10 cellular contexts compared by ENCODE assay signal in the genomic region with DNA sequence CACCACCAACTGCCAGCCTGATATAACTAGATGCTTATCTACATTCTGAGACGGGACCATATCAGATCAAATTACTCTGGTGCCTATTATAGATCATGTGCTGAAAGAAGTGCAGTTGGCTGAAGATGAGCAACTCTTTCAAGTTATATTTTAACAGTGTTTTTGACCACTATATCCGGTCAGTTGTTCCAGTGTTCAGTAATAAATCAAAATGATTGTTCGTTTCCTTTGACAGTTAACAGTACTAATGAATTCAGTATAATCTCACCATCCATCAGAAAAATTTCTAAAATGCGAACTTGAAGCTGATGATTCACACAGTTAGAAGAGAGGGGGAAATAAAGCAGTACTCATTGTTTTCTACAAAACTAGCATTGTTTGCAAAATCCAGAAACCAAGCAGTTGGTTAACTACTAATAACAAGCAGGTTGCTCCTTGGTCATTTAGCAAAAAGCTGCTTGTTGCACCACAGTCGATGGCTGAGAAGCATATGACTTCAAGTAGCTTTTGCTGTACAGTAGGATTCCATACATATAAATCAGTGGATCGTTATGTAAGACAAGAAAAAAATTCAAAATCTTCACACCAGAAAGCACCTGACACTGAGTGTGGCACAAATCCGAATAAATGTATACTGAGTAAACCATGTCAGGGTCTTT. TPM values are rescaled to one million over a fixed set of nuclear protein-coding genes. Genes with fewer than 3 reads are reported as not detected.
A peak's percentile ranks its signal among the peaks of the same experiment; 100 is the strongest.
DNase-seq lines count a peak whose midpoint lies in the region; ATAC-seq and TF ChIP-seq lines count a peak whose summit lies in the region.
"Had no signal": no experiment of that assay in that cellular context is flagged by ENCODE, and none has a peak within 500 bp of the region (broad histone marks: within the 10 kb centered on the region; RNA-seq: fewer than 3 reads in every experiment).

No MANE protein-coding gene starts in this region.

- ATAC-seq in central memory CD8-positive, alpha-beta T cell (replicated peaks; ENCODE audit: extremely low read depth, poor library complexity, severe bottlenecking) = no peak
- ATAC-seq in natural killer cell = no peak
- ATAC-seq in left lung = no peak
- no peak for ATAC-seq in HG03280 (IDR thresholded peaks at IDR 0.05; ENCODE audit: unreplicated experiment)
- ATAC-seq: activated CD4-positive, CD25-positive, alpha-beta regulatory T cell treated with anti-CD3 and anti-CD28 coated beads, Interleukin-2, amount 50 U/mL, for 24 hours had no signal

- intact Hi-C loops in natural killer cell (cut with micrococcal nuclease) = no loop called here
- intact Hi-C loops in left lung (cut with DNase I) = no loop called here
- intact Hi-C loops in colonic mucosa (cut with DNase I) = loop anchor here (5.0 to 10.0 kb wide), 3 partner anchors 87 to 151 kb away; no protein-coding TSS in a partner anchor

- peak overlapping the region; percentile 42 for H3K4me3 Mint-ChIP-seq in central memory CD8-positive, alpha-beta T cell
- H3K4me3 Mint-ChIP-seq in natural killer cell (peak overlapping the region; percentile 51), HFFc6 (no peak overlapping the region)

- H3K4me1 ChIP-seq in left lung (peaks cover 10 to 35% of the 10 kb centered on the region in 2 donors), colonic mucosa (no peaks in the 10 kb centered on the region)

- H3K4me1 Mint-ChIP-seq in central memory CD8-positive, alpha-beta T cell = peaks cover 41% of the 10 kb centered on the region
- peaks cover 18 to 27% of the 10 kb centered on the region in 2 donors for H3K4me1 Mint-ChIP-seq in natural killer cell
- peaks cover 11% of the 10 kb centered on the region for H3K4me1 Mint-ChIP-seq in HFFc6 (ENCODE audit: low read depth)

- TF ChIP-seq CTCF in natural killer cell (IDR thresholded peaks at IDR 0.05) (no peak), HFFc6 (IDR thresholded peaks at IDR 0.05) (no peak), left lung (IDR thresholded peaks at IDR 0.05) (no peak), colonic mucosa (IDR thresholded peaks at IDR 0.05) (no peak)

- H3K27me3 ChIP-seq in left lung (no peaks in the 10 kb centered on the region), colonic mucosa (no peaks in the 10 kb centered on the region)

- H3K27me3 Mint-ChIP-seq in central memory CD8-positive, alpha-beta T cell = no peaks in the 10 kb centered on the region
- H3K27me3 Mint-ChIP-seq in natural killer cell (ENCODE audit: low read depth in 2 of 2) (no peaks in the 10 kb centered on the region), HFFc6 (ENCODE audit: insufficient read depth) (no peaks in the 10 kb centered on the region; the same call in 1 of the 2 replicates)

- no peaks in the 10 kb centered on the region for H3K9me3 ChIP-seq in left lung
- H3K9me3 ChIP-seq in colonic mucosa = no peaks in the 10 kb centered on the region

- no peak overlapping the region for H3K9ac ChIP-seq in colonic mucosa (ENCODE audit: low read depth in 2 of 2, low read length in 2 of 2)

- H3K4me3 ChIP-seq in left lung (no peak overlapping the region), colonic mucosa (no peak overlapping the region)

- no peak overlapping the region for H3K27ac ChIP-seq in left lung
- H3K27ac ChIP-seq in colonic mucosa = no peak overlapping the region

- H3K36me3 ChIP-seq in left lung (no peaks in the 10 kb centered on the region), colonic mucosa (no peaks in the 10 kb centered on the region)

- DNase-seq in ELR (ENCODE audit: low read depth) (peak; percentile 51), NOMO-1 treated with dmso at 0.1 percent for 144 hours (lab: John Stamatoyannopoulos, UW; ENCODE audit: unreplicated experiment) (peak; percentile 37), natural killer cell (no peak), HFFc6 (no peak), left lung (no peak), colonic mucosa (no peak)
- DNase-seq in central memory CD8-positive, alpha-beta T cell (ENCODE audit: low spot score in 2 of 2) = no peak
- DNase-seq: cerebellar nuclear complex had no signal

- no peak overlapping the region for H3K27ac Mint-ChIP-seq in central memory CD8-positive, alpha-beta T cell (ENCODE audit: low read depth)
- peak overlapping the region in 1 of 2 donors; percentile 65 for H3K27ac Mint-ChIP-seq in natural killer cell
- no peak overlapping the region for H3K27ac Mint-ChIP-seq in HFFc6

- peaks cover 9% of the 10 kb centered on the region for H3K36me3 Mint-ChIP-seq in central memory CD8-positive, alpha-beta T cell (ENCODE audit: insufficient read depth)
- no peaks in the 10 kb centered on the region for H3K36me3 Mint-ChIP-seq in natural killer cell
- H3K36me3 Mint-ChIP-seq in HFFc6 (ENCODE audit: low read depth) = no peaks in the 10 kb centered on the region

- no peaks in the 10 kb centered on the region for H3K9me3 Mint-ChIP-seq in central memory CD8-positive, alpha-beta T cell
- H3K9me3 Mint-ChIP-seq in natural killer cell = no peaks in the 10 kb centered on the region
- no peaks in the 10 kb centered on the region for H3K9me3 Mint-ChIP-seq in HFFc6

RNA-seq across cellular contexts. Expression of gene RPS6KA5, which starts 2.3 kb away (rescaled TPM):
- total RNA-seq in natural killer cell (10 to 100 TPM; 24.1 to 28.5 (median 27.9) TPM), left lung (1 to 10 TPM; 4.2 to 5.4 TPM), colonic mucosa (10 to 100 TPM; 15.2 to 19.2 TPM)
- under 1 TPM; 0.36 to 0.91 (median 0.48) TPM for total RNA-seq in HFFc6 (2021; fragmentation: NEBNext Ultra II Directional; extraction: Animal tissue kit (Norgen Biotek cat#: 25700))

RNA-seq across cellular contexts. Expression of gene DGLUCY, which starts 55.7 kb away (rescaled TPM):
- total RNA-seq in natural killer cell = 100 to 1,000 TPM; 108 to 142 (median 110) TPM
- 10 to 100 TPM; 13.5 to 18.1 (median 15.2) TPM for total RNA-seq in HFFc6 (2021; fragmentation: NEBNext Ultra II Directional; extraction: Animal tissue kit (Norgen Biotek cat#: 25700))
- 10 to 100 TPM; 74.9 to 77.0 TPM for total RNA-seq in left lung
- total RNA-seq in colonic mucosa = 100 to 1,000 TPM in 1 of 2 donors, 10 to 100 TPM in 1; 67.3 to 105 TPM

Comparison
In these comparisons a context has a peak if more than half of its experiments do, and no peak if none do; other contexts are left out.
1. DNase-seq: peak in ELR (single experiment) and NOMO-1 treated with dmso at 0.1 percent for 144 hours (single experiment); none in central memory CD8-positive, alpha-beta T cell (0 of 2), natural killer cell (single experiment), HFFc6 (single experiment), left lung (0 of 2) and colonic mucosa (single experiment).